In the genomic region with DNA sequence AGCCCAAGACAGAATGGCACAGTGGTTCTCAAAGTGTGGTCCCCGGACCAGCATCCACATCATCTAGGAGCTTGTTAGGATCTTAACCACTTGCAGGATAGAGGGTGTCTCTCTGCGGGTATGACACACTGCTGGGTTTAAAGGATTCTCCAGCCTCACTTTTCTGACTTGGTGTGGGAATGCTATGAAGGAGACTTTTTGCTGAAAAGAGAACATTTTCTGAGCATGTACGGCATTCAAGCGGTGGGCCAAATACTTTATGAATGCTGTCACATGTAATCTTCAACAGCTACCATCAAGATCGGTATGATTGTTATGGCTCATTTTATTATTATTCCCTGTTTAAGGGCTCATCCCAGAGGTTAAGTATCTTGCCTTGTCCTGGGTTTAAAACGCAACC, we compare ENCODE assay signal across 12 cellular contexts. TPM values are rescaled to one million over a fixed set of nuclear protein-coding genes. Genes with fewer than 3 reads are reported as not detected.
DNase-seq lines count a peak whose midpoint lies in the region; ATAC-seq, FAIRE-seq and TF ChIP-seq lines count a peak whose summit lies in the region.
"Had no signal": no experiment of that assay in that cellular context is flagged by ENCODE, and none has a peak within 500 bp of the region (broad histone marks: within the 10 kb centered on the region; RNA-seq: fewer than 3 reads in every experiment).

No MANE protein-coding gene starts in this region.

- no peaks in the 10 kb centered on the region for H4K20me1 ChIP-seq in mammary epithelial cell (ENCODE audit: insufficient read depth, low read length)

- peak overlapping the region in 1 of 2 experiments; percentile 89 for H3K4ac ChIP-seq in mesenchymal stem cell (ENCODE audit: low read depth in 1 of 2, low read length in 2 of 2)

- H3K4me3 Mint-ChIP-seq in IgD-negative memory B cell = peak overlapping the region in 3 of 4 donors; percentile 24 to 97 (median 31)

- no peak for FAIRE-seq in GM12891 (lab: Jason Lieb, UNC)

- ATAC-seq in thoracic aorta (ENCODE audit: insufficient number of reproducible peaks, low FRiP score, low read depth) (no peak), SK-N-SH treated with all-trans-retinoic acid at 6 μM for 48 hours (no peak)

- H3K4me3 ChIP-seq in mammary epithelial cell (replicated peaks in 1 of 3; ENCODE audit: insufficient read depth in 1 of 3, low read depth in 2 of 3, low read length in 3 of 3) (no peak overlapping the region), mesenchymal stem cell (ENCODE audit: insufficient read depth in 1 of 2, low read depth in 1 of 2, low read length in 2 of 2) (no peak overlapping the region), thoracic aorta (no peak overlapping the region)

- H3K27me3 ChIP-seq in mammary epithelial cell (ENCODE audit: insufficient read depth, low read length) = no peaks in the 10 kb centered on the region
- no peaks in the 10 kb centered on the region for H3K27me3 ChIP-seq in mesenchymal stem cell (ENCODE audit: control insufficient read depth in 1 of 2, insufficient read depth in 1 of 2, low read length in 2 of 2)
- no peaks in the 10 kb centered on the region for H3K27me3 ChIP-seq in thoracic aorta (replicated peaks; ENCODE audit: insufficient read depth)

- H3K4me2 ChIP-seq in mammary epithelial cell (ENCODE audit: insufficient read depth, low read depth, low read length) = peak overlapping the region; percentile 84
- no peak overlapping the region for H3K4me2 ChIP-seq in mesenchymal stem cell (ENCODE audit: low read length, poor library complexity, severe bottlenecking)

- H3K18ac ChIP-seq in mesenchymal stem cell (ENCODE audit: low read depth in 1 of 2, low read length in 2 of 2) = peak overlapping the region in 1 of 2 experiments; percentile 28

- dilution Hi-C loops in mammary epithelial cell (cut with HindIII; ENCODE audit: low sequenced_read_pairs) = no loop called here

- in situ Hi-C loops in mammary epithelial cell (cut with MboI; ENCODE audit: low sequenced_read_pairs in 2 of 2) = loop anchor here (5.0 kb wide), 1 partner anchor 49 kb away; no protein-coding TSS in a partner anchor

- TF ChIP-seq CTCF in mammary epithelial cell (conservative IDR thresholded peaks at IDR 0.05 in 1 of 2, IDR thresholded peaks at IDR 0.05 in 1 of 2; ENCODE audit: extremely low read depth in 1 of 2, insufficient read depth in 1 of 2, low read depth in 1 of 2, low read length in 2 of 2) = no peak
- no peak for TF ChIP-seq CTCF in thoracic aorta (IDR thresholded peaks at IDR 0.05)

- H3K9me3 Mint-ChIP-seq in IgD-negative memory B cell = no peaks in the 10 kb centered on the region
- H3K9me3 Mint-ChIP-seq: naive B cell had no signal

- BruUV-seq in mammary epithelial cell (replicated peaks; lab: Mats Ljungman, UMichigan) = no TSS peak

- no peaks in the 10 kb centered on the region for H3K79me1 ChIP-seq in mesenchymal stem cell (replicated peaks; ENCODE audit: low read length, poor library complexity, severe bottlenecking)

- no peak overlapping the region for H2BK15ac ChIP-seq in mesenchymal stem cell (ENCODE audit: low read depth, poor library complexity, severe bottlenecking)

- H3K36me3 ChIP-seq in mammary epithelial cell (ENCODE audit: insufficient read depth, low read length) (no peaks in the 10 kb centered on the region), mesenchymal stem cell (ENCODE audit: control insufficient read depth in 1 of 2, insufficient read depth in 2 of 2, low read depth in 1 of 2, low read length in 2 of 2) (no peaks in the 10 kb centered on the region), thoracic aorta (no peaks in the 10 kb centered on the region)

- peak overlapping the region; percentile 13 to 91 (median 78) for H3K27ac Mint-ChIP-seq in IgD-negative memory B cell

- DNase-seq in mammary epithelial cell (no peak), mesenchymal stem cell (peak; percentile 29), thoracic aorta (ENCODE audit: low spot score) (no peak), substantia nigra (lab: John Stamatoyannopoulos, UW) (no peak), T-helper 9 cell (no peak), GM12891 (ENCODE audit: insufficient read length, low spot score) (no peak)
- DNase-seq: activated gamma-delta T cell treated with Interleukin-2 at 50 U/mL for 16 hours, foreskin melanocyte, GF-D8, naive B cell had no signal

- no peak overlapping the region for H2BK120ac ChIP-seq in mesenchymal stem cell (ENCODE audit: low read depth, low read length)

- peak overlapping the region; percentile 95 for H3K27ac ChIP-seq in mammary epithelial cell (ENCODE audit: insufficient read depth, low read depth, low read length)
- peak overlapping the region; percentile 97 for H3K27ac ChIP-seq in mesenchymal stem cell (ENCODE audit: low read length, poor library complexity, severe bottlenecking)
- H3K27ac ChIP-seq in thoracic aorta = peak overlapping the region; percentile 98 to 99
- H3K27ac ChIP-seq in substantia nigra (ENCODE audit: low read depth, low read length, poor library complexity, severe bottlenecking) = no peak overlapping the region

- intact Hi-C loops in mammary epithelial cell (cut with micrococcal nuclease) = loop anchor here (2.0 to 10.0 kb wide), 3 partner anchors 25 to 541 kb away; a partner anchor contains a TSS

- H3K9ac ChIP-seq in mammary epithelial cell (ENCODE audit: insufficient read depth, low read length) (peak overlapping the region; percentile 88), mesenchymal stem cell (ENCODE audit: low read length) (peak overlapping the region; percentile 94)

- peak overlapping the region in 1 of 2 experiments; percentile 86 for H2BK12ac ChIP-seq in mesenchymal stem cell (ENCODE audit: low read length in 2 of 2)

- H4K8ac ChIP-seq in mesenchymal stem cell (ENCODE audit: low read length) = no peak overlapping the region

- H2AFZ ChIP-seq in mammary epithelial cell (ENCODE audit: low read depth, low read length) (no peak overlapping the region), mesenchymal stem cell (ENCODE audit: low read depth, low read length) (no peak overlapping the region)

- peaks cover 32% of the 10 kb centered on the region for H3K79me2 ChIP-seq in mammary epithelial cell (ENCODE audit: insufficient read depth, low read length)

- no peak for TF ChIP-seq POLR2A in GM12891 (IDR thresholded peaks at IDR 0.05; ENCODE audit: low read depth, low read length)

- peaks cover 80% of the 10 kb centered on the region for H3K4me1 ChIP-seq in mammary epithelial cell (ENCODE audit: insufficient read depth, low read length)
- H3K4me1 ChIP-seq in mesenchymal stem cell (ENCODE audit: control insufficient read depth, insufficient read depth, low read depth, low read length) = peaks cover 49% of the 10 kb centered on the region
- H3K4me1 ChIP-seq in thoracic aorta (ENCODE audit: control insufficient read depth in 1 of 2, low read depth in 2 of 2) = peaks cover 22 to 42% of the 10 kb centered on the region in 2 donors

- peak overlapping the region; percentile 77 for H2BK5ac ChIP-seq in mesenchymal stem cell (ENCODE audit: low read depth, low read length, poor library complexity, severe bottlenecking)

- CTCF ChIA-PET in mammary epithelial cell (lab: Charles Lee; ENCODE audit: low non-redundant PET) = interaction anchor here (0.6 kb wide), 1 partner anchor 373 kb away, joined by 5 read pairs; no protein-coding TSS in a partner anchor

- peaks cover 2% of the 10 kb centered on the region for H3K36me3 Mint-ChIP-seq in IgD-negative memory B cell
- H3K36me3 Mint-ChIP-seq: naive B cell had no signal

- H3K23ac ChIP-seq in mesenchymal stem cell (ENCODE audit: low read length in 2 of 2) = no peak overlapping the region

- H3K27me3 Mint-ChIP-seq in IgD-negative memory B cell = peaks cover 1% of the 10 kb centered on the region
- H3K27me3 Mint-ChIP-seq: naive B cell had no signal

- H3K14ac ChIP-seq in mesenchymal stem cell (ENCODE audit: low read length in 2 of 2) = no peak overlapping the region

- H3K4me1 Mint-ChIP-seq in IgD-negative memory B cell = peaks cover 31 to 40% (median 38%) of the 10 kb centered on the region in 3 donors

- H3K9me3 ChIP-seq in mammary epithelial cell (replicated peaks; ENCODE audit: insufficient read depth, low read length) = no peaks in the 10 kb centered on the region
- H3K9me3 ChIP-seq in mesenchymal stem cell (ENCODE audit: control insufficient read depth, low read length) = no peaks in the 10 kb centered on the region
- no peaks in the 10 kb centered on the region for H3K9me3 ChIP-seq in thoracic aorta

- WGBS in mammary epithelial cell (ENCODE audit: low coverage, missing lambda C conversion rate) = 23% methylated on average over 4 of the region's 6 CpGs
- 85% methylated on average over 6 of the region's 6 CpGs for WGBS in mesenchymal stem cell

- no peak overlapping the region for H4K91ac ChIP-seq in mesenchymal stem cell (ENCODE audit: low read length)

- peak overlapping the region; percentile 92 for H2AK5ac ChIP-seq in mesenchymal stem cell (ENCODE audit: low read length, severe bottlenecking)

TF ChIP-seq in SK-N-SH treated with all-trans-retinoic acid at 6 μM for 48 hours, 23 proteins besides CTCF, POLR2A, EP300 and RAD21 (continues in another document):
- TF ChIP-seq RARB (CRISPR knock-in tag; IDR thresholded peaks at IDR 0.05) = no peak
- no peak for TF ChIP-seq CSDC2 (CRISPR knock-in tag; IDR thresholded peaks at IDR 0.05)

TF ChIP-seq in GM12891, 5 proteins besides CTCF, POLR2A, EP300 and RAD21:
- TF ChIP-seq TAF1 (IDR thresholded peaks at IDR 0.05; ENCODE audit: low read depth, low read length) = no peak
- no peak for TF ChIP-seq POLR2AphosphoS5 (IDR thresholded peaks at IDR 0.05; ENCODE audit: low read depth, low read length)
- TF ChIP-seq SPI1 (IDR thresholded peaks at IDR 0.05; ENCODE audit: low read depth, low read length) = no peak
- no peak for TF ChIP-seq POU2F2 (IDR thresholded peaks at IDR 0.05; ENCODE audit: low read depth, low read length)
- TF ChIP-seq PAX5 (IDR thresholded peaks at IDR 0.05; ENCODE audit: insufficient read depth, low read length, severe bottlenecking) = no peak

RNA-seq across cellular contexts. Expression of a gene that starts 1.7 kb away (rescaled TPM):
- polyA plus RNA-seq in IgD-negative memory B cell = 544 TPM
- total RNA-seq in mammary epithelial cell = 100 to 1,000 TPM in 1 of 2 donors, 10 to 100 TPM in 1; 38.8 to 309 TPM
- 232 TPM for polyA plus RNA-seq in mammary epithelial cell
- 109 TPM for polyA minus RNA-seq in mammary epithelial cell
- 196 TPM for polyA plus RNA-seq in mesenchymal stem cell (2013, experiment 1 of 2)
- 194 TPM for polyA plus RNA-seq in mesenchymal stem cell (2013, experiment 2 of 2)
- total RNA-seq in thoracic aorta = 10 to 100 TPM; 15.4 to 23.4 TPM
- 127 TPM for polyA plus RNA-seq in GM12891 (2012; ENCODE audit: low read depth, missing spikeins)
